Comparison of ENCODE assay signal across 18 cellular contexts in the genomic region with DNA sequence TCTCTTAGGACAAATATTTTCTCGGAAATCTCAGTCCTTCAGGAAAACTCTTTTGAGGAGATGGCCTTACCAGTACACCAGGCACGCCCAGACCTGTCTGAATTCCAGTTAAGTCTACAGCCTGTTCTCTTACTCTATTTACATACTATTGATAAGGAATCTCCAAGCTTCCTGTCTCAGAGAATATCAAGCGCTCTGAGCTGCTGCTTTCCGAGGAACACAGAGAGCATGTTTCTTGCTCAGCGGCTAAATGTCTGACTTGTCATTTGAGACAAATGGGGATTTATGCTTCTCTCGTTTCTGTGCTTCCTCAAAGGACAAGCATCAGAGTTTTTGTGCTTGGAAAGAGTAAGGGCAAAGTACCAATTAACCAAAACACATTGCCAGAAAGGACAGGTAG.
DNase-seq lines count a peak whose midpoint lies in the region; ATAC-seq, FAIRE-seq and TF ChIP-seq lines count a peak whose summit lies in the region.
"Had no signal": no experiment of that assay in that cellular context is flagged by ENCODE, and none has a peak within 500 bp of the region (broad histone marks: within the 10 kb centered on the region; RNA-seq: fewer than 3 reads in every experiment).

No MANE protein-coding gene starts in this region.

- H3K14ac ChIP-seq in H1 (ENCODE audit: insufficient read length), result no peak overlapping the region

- no peak for DNase-seq in Right ventricle myocardium superior
- DNase-seq in left cardiac atrium, result no peak
- no peak for DNase-seq in H1 (ENCODE audit: low read depth in 1 of 2, low spot score in 2 of 2)
- no peak for DNase-seq in type B pancreatic cell (ENCODE audit: extremely low spot score, unreplicated experiment)
- no peak for DNase-seq in DMS79 (lab: John Stamatoyannopoulos, UW)
- no peak for DNase-seq in NCI-H1694 (lab: John Stamatoyannopoulos, UW)
- DNase-seq: cortex of kidney, NCI-H1436 treated with DMSO at 0.1 percent for 48 hours, NCI-H774, tibial artery, WERI-Rb-1 had no signal

- no peak overlapping the region for H4K5ac ChIP-seq in H1 (ENCODE audit: insufficient read length, low read depth, low read length)

- H3K4me1 ChIP-seq in H1 (replicated peaks in 1 of 4; ENCODE audit: control insufficient read depth in 3 of 4, insufficient read depth in 4 of 4, low read length in 3 of 4) (peaks cover 0 to 3% (median 0%) of the 10 kb centered on the region in 4 experiments; a peak in 1 of 7 replicates), mesodermal cell (ENCODE audit: control insufficient read depth, insufficient read depth, low read length, poor library complexity, severe bottlenecking) (peaks cover 30% of the 10 kb centered on the region)

- POLR2A ChIA-PET in H1 (lab: Charles Lee; ENCODE audit: partially characterized antibody), result no interaction called here

- H3K79me1 ChIP-seq in H1 (ENCODE audit: low read depth, low read length), result no peaks in the 10 kb centered on the region

- no peak overlapping the region for H3K23ac ChIP-seq in H1 (ENCODE audit: insufficient read length)

- no peak for TF ChIP-seq EP300 in H1 (IDR thresholded peaks at IDR 0.05; ENCODE audit: borderline replicate concordance in 1 of 2, low read depth in 2 of 2, low read length in 2 of 2)

- no peaks in the 10 kb centered on the region for H3K79me2 ChIP-seq in H1 (ENCODE audit: control insufficient read depth in 1 of 2, insufficient read depth in 2 of 2, low read length in 2 of 2)

- H2BK120ac ChIP-seq in H1 (replicated peaks; ENCODE audit: low read depth, low read length), result no peak overlapping the region

- H2AK5ac ChIP-seq in H1 (ENCODE audit: low read depth, low read length), result no peak overlapping the region

- H3K9me3 Mint-ChIP-seq in type B pancreatic cell, result no peaks in the 10 kb centered on the region
- H3K9me3 Mint-ChIP-seq: natural killer cell treated with Interleukin-12 subunit alpha and Interleukin-12 subunit beta and Interleukin-15 and Interleukin-18, amount 100 ng/mL, for 72 hours had no signal

- H3K23me2 ChIP-seq in H1 (ENCODE audit: low read depth, low read length), result no peaks in the 10 kb centered on the region

- peak overlapping the region; percentile 57; the same call in 1 of the 2 replicates for H2BK5ac ChIP-seq in H1 (ENCODE audit: low read depth, low read length)

- 75% methylated on average over 6 of the region's 6 CpGs; no CpG with 5 or more reads in 1 of the 2 experiments for WGBS in H1 (ENCODE audit: extremely low coverage in 1 of 2, insufficient coverage in 1 of 2, insufficient read length in 1 of 2, insufficient replicate concordance in 2 of 2, low coverage in 1 of 2, low lambda C conversion rate in 2 of 2, missing lambda C conversion rate in 1 of 2), 2 experiments
- 54 to 78% methylated on average over 6 of the region's 6 CpGs for WGBS in mesodermal cell (ENCODE audit: insufficient coverage in 2 of 2), 2 experiments

- no peak overlapping the region for H4K8ac ChIP-seq in H1 (ENCODE audit: extremely low read depth, insufficient read depth, low read length)

- peak overlapping the region; percentile 90 for H2AFZ ChIP-seq in H1 (ENCODE audit: low read length)

- no peaks in the 10 kb centered on the region for H4K20me1 ChIP-seq in H1 (replicated peaks in 1 of 2; ENCODE audit: control insufficient read depth in 1 of 2, insufficient read depth in 2 of 2, low read length in 2 of 2)

- FAIRE-seq in H1 (lab: Jason Lieb, UNC), result peak; percentile 13
- FAIRE-seq: A204.1, HepG2 had no signal

- no peak overlapping the region for H3K56ac ChIP-seq in H1 (replicated peaks; ENCODE audit: insufficient read length, low read depth, low read length)

- no peaks in the 10 kb centered on the region for H3K27me3 Mint-ChIP-seq in type B pancreatic cell
- H3K27me3 Mint-ChIP-seq: activated naive CD8-positive, alpha-beta T cell had no signal

- TF ChIP-seq CTCF in H1 (IDR thresholded peaks at IDR 0.05; ENCODE audit: control extremely low read depth in 1 of 3, insufficient read depth in 1 of 3, low read depth in 1 of 3, low read length in 3 of 3), result no peak
- TF ChIP-seq CTCF in type B pancreatic cell (conservative IDR thresholded peaks at IDR 0.05), result no peak

- H3K4me1 Mint-ChIP-seq in type B pancreatic cell (ENCODE audit: unreplicated experiment), result peaks cover 10% of the 10 kb centered on the region

- H3K4me3 Mint-ChIP-seq in type B pancreatic cell, result peak overlapping the region; percentile 57
- H3K4me3 Mint-ChIP-seq: activated naive CD8-positive, alpha-beta T cell; natural killer cell treated with Interleukin-12 subunit alpha and Interleukin-12 subunit beta and Interleukin-15 and Interleukin-18, amount 100 ng/mL, for 72 hours had no signal

- CTCF ChIA-PET in H1 (lab: Charles Lee; ENCODE audit: partially characterized antibody), result interaction anchor here (1.2 kb wide), 1 partner anchor 29 kb away, joined by 3 read pairs; no protein-coding TSS in a partner anchor

- peak; percentile 21 for ATAC-seq in Right ventricle myocardium superior (ENCODE audit: poor library complexity)
- ATAC-seq in left cardiac atrium, result no peak
- ATAC-seq in GM21619 (IDR thresholded peaks at IDR 0.05; ENCODE audit: unreplicated experiment), result no peak
- ATAC-seq: HepG2; natural killer cell treated with Interleukin-12 subunit alpha and Interleukin-12 subunit beta and Interleukin-15 and Interleukin-18, amount 100 ng/mL, for 72 hours had no signal

- TF ChIP-seq POLR2A in H1 (IDR thresholded peaks at IDR 0.05; ENCODE audit: control extremely low read depth in 1 of 2, low read depth in 2 of 2, low read length in 2 of 2), result no peak

- H3K9me3 ChIP-seq in H1 (ENCODE audit: insufficient read depth in 2 of 2, low read depth in 1 of 2, low read length in 1 of 2), result no peaks in the 10 kb centered on the region
- no peaks in the 10 kb centered on the region for H3K9me3 ChIP-seq in mesodermal cell (ENCODE audit: control insufficient read depth, low read length)
- H3K9me3 ChIP-seq: SJSA1, tibial artery had no signal

- no peak overlapping the region for H2BK20ac ChIP-seq in H1 (ENCODE audit: low read length)

- no peak overlapping the region for H3K18ac ChIP-seq in H1 (ENCODE audit: extremely low read depth, low read length)

- intact Hi-C loops in Right ventricle myocardium superior (cut with DNase I) (loop anchor here (5.0 kb wide), 1 partner anchor 162 kb away; no protein-coding TSS in a partner anchor), left cardiac atrium (cut with DNase I) (no loop called here)

- H3K4me3 ChIP-seq in H1 (ENCODE audit: extremely low read depth in 1 of 4, insufficient read depth in 2 of 4, low read depth in 3 of 4, low read length in 4 of 4) (no peak overlapping the region), mesodermal cell (ENCODE audit: extremely low read depth, insufficient read depth, low read length, poor library complexity, severe bottlenecking) (no peak overlapping the region)
- H3K4me3 ChIP-seq: SJSA1, tibial artery had no signal

- H3K27ac ChIP-seq in H1 (ENCODE audit: low read depth, low read length) (no peak overlapping the region), mesodermal cell (ENCODE audit: low read depth, low read length, severe bottlenecking) (peak overlapping the region; percentile 72)
- H3K27ac ChIP-seq: SJSA1, tibial artery, WERI-Rb-1 had no signal

- no peak for TF ChIP-seq RAD21 in H1 (IDR thresholded peaks at IDR 0.05 in 1 of 2, conservative IDR thresholded peaks at IDR 0.05 in 1 of 2; ENCODE audit: low read depth in 2 of 2, low read length in 2 of 2)

- H3K36me3 Mint-ChIP-seq in type B pancreatic cell, result no peaks in the 10 kb centered on the region
- H3K36me3 Mint-ChIP-seq: activated naive CD8-positive, alpha-beta T cell; natural killer cell treated with Interleukin-12 subunit alpha and Interleukin-12 subunit beta and Interleukin-15 and Interleukin-18, amount 100 ng/mL, for 72 hours had no signal

- H2BK15ac ChIP-seq in H1 (ENCODE audit: low read length), result no peak overlapping the region

- no peak overlapping the region for H3K9ac ChIP-seq in H1 (replicated peaks in 1 of 4; ENCODE audit: extremely low read depth in 1 of 4, low read depth in 3 of 4, low read length in 3 of 4)

- H3K27me3 ChIP-seq in H1 (replicated peaks in 1 of 4; ENCODE audit: control insufficient read depth in 3 of 4, extremely low read depth in 1 of 4, insufficient read depth in 3 of 4, low read length in 3 of 4), result no peaks in the 10 kb centered on the region; a peak in 1 of 7 replicates
- H3K27me3 ChIP-seq: SJSA1, tibial artery had no signal

- H3K4me2 ChIP-seq in H1 (ENCODE audit: insufficient read depth in 1 of 2, low read depth in 2 of 2, low read length in 2 of 2), result no peak overlapping the region

- no peaks in the 10 kb centered on the region for H3K36me3 ChIP-seq in H1 (ENCODE audit: control insufficient read depth in 2 of 4, insufficient read depth in 4 of 4, low read length in 3 of 4)
- no peaks in the 10 kb centered on the region for H3K36me3 ChIP-seq in mesodermal cell (ENCODE audit: control insufficient read depth, insufficient read depth, low read length)
- H3K36me3 ChIP-seq: SJSA1, tibial artery, WERI-Rb-1 had no signal

- H3K27ac Mint-ChIP-seq in type B pancreatic cell, result peak overlapping the region; percentile 42
- H3K27ac Mint-ChIP-seq: activated naive CD8-positive, alpha-beta T cell; natural killer cell treated with Interleukin-12 subunit alpha and Interleukin-12 subunit beta and Interleukin-15 and Interleukin-18, amount 100 ng/mL, for 72 hours had no signal

- H2BK12ac ChIP-seq in H1 (ENCODE audit: low read depth, low read length), result no peak overlapping the region

- no peak overlapping the region for H4K91ac ChIP-seq in H1 (replicated peaks; ENCODE audit: insufficient read length, low read length)

- no peak overlapping the region for H3K4ac ChIP-seq in H1 (replicated peaks; ENCODE audit: insufficient read length, low read depth, low read length)

TF ChIP-seq in H1, 55 proteins besides CTCF, POLR2A, EP300 and RAD21:
- TF ChIP-seq CREB1 (IDR thresholded peaks at IDR 0.05), result no peak
- no peak for TF ChIP-seq JUND (IDR thresholded peaks at IDR 0.05; ENCODE audit: low read length)
- no peak for TF ChIP-seq RNF2 (IDR thresholded peaks at IDR 0.05; ENCODE audit: borderline replicate concordance, low read depth, low read length, missing control alignments, poor library complexity, severe bottlenecking)
- TF ChIP-seq POU5F1 (IDR thresholded peaks at IDR 0.05; ENCODE audit: low read depth, low read length), result no peak
- TF ChIP-seq TAF7 (optimal IDR thresholded peaks at IDR 0.05; ENCODE audit: borderline replicate concordance, low read depth, low read length), result no peak
- TF ChIP-seq CHD1 (IDR thresholded peaks at IDR 0.05; ENCODE audit: low read depth, low read length), result no peak
- no peak for TF ChIP-seq BRCA1 (IDR thresholded peaks at IDR 0.05; ENCODE audit: low read depth, low read length)
- no peak for TF ChIP-seq KDM5A (IDR thresholded peaks at IDR 0.05; ENCODE audit: low read length)
TF ChIP-seq in H1: peak in this region for 0.
